16 cellular contexts compared by ENCODE assay signal in the genomic region with DNA sequence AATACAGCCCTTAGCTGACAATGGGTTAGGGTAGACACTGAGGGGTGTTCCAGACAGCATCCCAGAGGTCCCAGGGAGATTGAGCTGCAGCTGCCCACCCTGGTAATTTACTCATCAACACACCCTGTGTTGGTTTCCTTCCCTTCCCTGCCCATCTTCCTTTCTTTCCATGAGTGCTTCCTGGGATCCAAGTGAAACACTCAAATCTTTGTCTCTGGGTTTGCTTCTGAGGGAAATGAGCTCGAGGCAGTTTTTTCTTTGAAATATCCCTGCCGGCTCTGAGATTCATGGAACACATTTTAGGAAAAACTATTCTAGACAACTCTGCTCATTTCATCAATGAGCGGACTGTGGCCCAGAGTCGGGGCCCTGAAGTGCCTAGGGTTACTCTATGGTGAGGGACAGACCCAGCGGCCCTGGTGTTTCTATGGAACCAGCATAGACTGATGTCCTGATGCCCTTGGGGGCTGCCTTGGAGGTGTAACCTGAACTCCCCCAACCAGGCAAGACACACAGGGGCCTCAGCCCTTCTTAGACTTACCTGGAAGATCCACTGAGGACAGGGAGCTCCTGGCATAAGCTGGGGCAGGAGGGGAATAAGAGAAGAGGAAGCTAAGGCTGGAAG. TPM values are rescaled to one million over a fixed set of nuclear protein-coding genes. Genes with fewer than 3 reads are reported as not detected.
"Had no signal": no experiment of that assay in that cellular context is flagged by ENCODE, and none has a peak within 500 bp of the region (broad histone marks: within the 10 kb centered on the region; RNA-seq: fewer than 3 reads in every experiment).

No MANE protein-coding gene starts in this region.

- H3K9me3 ChIP-seq: breast epithelium, esophagus squamous epithelium, testis had no signal

- ATAC-seq: foreskin keratinocyte; natural killer cell treated with Interleukin-12 subunit alpha and Interleukin-12 subunit beta and Interleukin-15 and Interleukin-18, amount 100 ng/mL, for 72 hours; T-helper 17 cell had no signal

- H3K4me1 ChIP-seq: breast epithelium, testis had no signal

- H3K4me3 ChIP-seq: breast epithelium, dorsolateral prefrontal cortex, esophagus squamous epithelium, testis had no signal

- H3K27ac ChIP-seq: breast epithelium, esophagus squamous epithelium, foreskin keratinocyte, testis had no signal

- H3K36me3 ChIP-seq: breast epithelium, esophagus squamous epithelium had no signal

- DNase-seq: activated CD4-positive, alpha-beta T cell treated with anti-CD3 and anti-CD28 coated beads, Interleukin-2, amount 50 U/mL, for 4 hours; activated CD4-positive, CD25-positive, alpha-beta regulatory T cell treated with anti-CD3 and anti-CD28 coated beads, Interleukin-2, amount 50 U/mL, for 72 hours; activated effector memory CD4-positive, alpha-beta T cell treated with anti-CD3 and anti-CD28 coated beads, Interleukin-2, amount 50 U/mL, for 16 hours; activated naive CD8-positive, alpha-beta T cell treated with anti-CD3 and anti-CD28 coated beads, Interleukin-2, amount 10 ng/mL, durations not matched to agents 7 days and 5 days; activated T-cell treated with anti-CD3 and anti-CD28 coated beads, Interleukin-2, amount 50 U/mL, for 1 hour; anterior cingulate cortex; dorsolateral prefrontal cortex; esophagus squamous epithelium; foreskin keratinocyte; mammary epithelial cell; stimulated activated CD4-positive, alpha-beta T cell treated with anti-CD3 and anti-CD28 coated beads, Interleukin-15, amount 100 ng/mL, for 24 hours; stimulated activated CD4-positive, alpha-beta T cell treated with anti-CD3 and anti-CD28 coated beads, Interleukin-4, amount 100 ng/mL, for 24 hours; T-helper 17 cell; testis had no signal

- H3K27me3 ChIP-seq: breast epithelium, dorsolateral prefrontal cortex, esophagus squamous epithelium, foreskin keratinocyte, testis had no signal

RNA-seq across cellular contexts. Expression of a gene that starts 24.1 kb away (rescaled TPM):
- total RNA-seq: activated naive CD8-positive, alpha-beta T cell treated with anti-CD3 and anti-CD28 coated beads, Interleukin-2, amount 10 ng/mL, durations not matched to agents 7 days and 5 days; foreskin keratinocyte; mammary epithelial cell; T-helper 17 cell had no signal
